ENCODE assay signal across 1 cellular context in genomic region chr12:48781750-48782456, GRCh38.
TF ChIP-seq lines count a peak whose summit lies in the region.

No MANE protein-coding gene starts in this region.

TF ChIP-seq in A549, 52 proteins besides CTCF, POLR2A, EP300 and RAD21:
- TF ChIP-seq JUN (IDR thresholded peaks at IDR 0.05) = no peak
- TF ChIP-seq FOSL2 (IDR thresholded peaks at IDR 0.05) = no peak
- TF ChIP-seq FOSL2 (CRISPR knock-in tag; IDR thresholded peaks at IDR 0.05) = no peak
- TF ChIP-seq KDM1A (IDR thresholded peaks at IDR 0.05; ENCODE audit: low read depth) = no peak
- no peak for TF ChIP-seq REST (IDR thresholded peaks at IDR 0.05)
